In the genomic region with DNA sequence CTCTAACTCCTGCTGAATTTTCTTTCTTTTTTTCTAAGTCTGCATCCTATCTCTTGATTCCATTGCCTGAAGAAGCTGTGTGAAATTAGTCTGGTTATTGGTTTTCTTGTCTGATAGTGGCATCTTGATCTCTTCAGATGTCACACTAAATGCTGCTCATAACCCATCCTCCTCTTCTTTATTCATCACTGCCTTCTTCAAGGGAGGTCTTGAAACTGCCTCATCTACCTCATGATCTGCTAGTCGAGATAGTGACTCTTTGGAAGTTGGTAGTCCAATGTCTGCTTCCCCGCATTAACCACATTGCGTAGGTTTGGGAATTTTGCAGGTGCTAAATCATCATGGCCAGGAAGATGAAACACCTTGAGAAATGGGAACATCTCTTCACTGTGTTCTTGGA, we compare ENCODE assay signal across 31 cellular contexts.
"Had no signal": no experiment of that assay in that cellular context is flagged by ENCODE, and none has a peak within 500 bp of the region (broad histone marks: within the 10 kb centered on the region; RNA-seq: fewer than 3 reads in every experiment).

No MANE protein-coding gene starts in this region.

- H3K27ac ChIP-seq: Peyer's patch, VCaP had no signal

- H3K27me3 ChIP-seq: MG63, Peyer's patch had no signal

- H3K4me1 ChIP-seq: Peyer's patch had no signal

- DNase-seq: activated CD4-positive, alpha-beta memory T cell treated with anti-CD3 and anti-CD28 coated beads, Interleukin-2, amount 10 ng/mL, durations not matched to agents 7 days and 5 days; activated CD4-positive, alpha-beta T cell treated with anti-CD3 and anti-CD28 coated beads for 1 hour; activated CD4-positive, alpha-beta T cell treated with anti-CD3 and anti-CD28 coated beads for 48 hours; activated CD4-positive, CD25-positive, alpha-beta regulatory T cell; activated CD8-positive, alpha-beta memory T cell treated with anti-CD3 and anti-CD28 coated beads for 24 hours; activated CD8-positive, alpha-beta memory T cell treated with anti-CD3 and anti-CD28 coated beads, Interleukin-2, amount 10 ng/mL, durations not matched to agents 7 days and 5 days; activated CD8-positive, alpha-beta memory T cell treated with anti-CD3 and anti-CD28 coated beads, Interleukin-2, amount 50 U/mL, for 48 hours; activated effector memory CD4-positive, alpha-beta T cell treated with Interleukin-2 at 50 U/mL for 16 hours; activated naive CD4-positive, alpha-beta T cell treated with anti-CD3 and anti-CD28 coated beads, Interleukin-2, amount 10 ng/mL, durations not matched to agents 7 days and 5 days; activated naive CD8-positive, alpha-beta T cell treated with anti-CD3 and anti-CD28 coated beads, Interleukin-2, amount 50 U/mL, for 24 hours; activated T-cell treated with anti-CD3 and anti-CD28 coated beads, Interleukin-2, amount 50 U/mL, for 48 hours; anterior cingulate cortex; Kasumi-1; KG1; MG63; NCI-H1048; NCI-H1105 treated with DMSO at 0.1 percent for 48 hours; NCI-H1436; NCI-H1694; NCI-H1930; NCI-H2081 treated with DMSO at 0.1 percent for 48 hours; NCI-H226; NCI-H446 treated with DMSO at 0.1 percent for 48 hours; NCI-H69; NK-92 treated with Interleukin-12 subunit alpha and Interleukin-12 subunit beta, amount 100 ng/mL, for 24 hours; PC-3; Peyer's patch; RPMI8226; SIG-M5; T-cell had no signal

- H3K9me3 ChIP-seq: MG63, Peyer's patch had no signal

- H3K4me3 ChIP-seq: MG63, Peyer's patch had no signal
